16 cellular contexts compared by ENCODE assay signal in the genomic region with DNA sequence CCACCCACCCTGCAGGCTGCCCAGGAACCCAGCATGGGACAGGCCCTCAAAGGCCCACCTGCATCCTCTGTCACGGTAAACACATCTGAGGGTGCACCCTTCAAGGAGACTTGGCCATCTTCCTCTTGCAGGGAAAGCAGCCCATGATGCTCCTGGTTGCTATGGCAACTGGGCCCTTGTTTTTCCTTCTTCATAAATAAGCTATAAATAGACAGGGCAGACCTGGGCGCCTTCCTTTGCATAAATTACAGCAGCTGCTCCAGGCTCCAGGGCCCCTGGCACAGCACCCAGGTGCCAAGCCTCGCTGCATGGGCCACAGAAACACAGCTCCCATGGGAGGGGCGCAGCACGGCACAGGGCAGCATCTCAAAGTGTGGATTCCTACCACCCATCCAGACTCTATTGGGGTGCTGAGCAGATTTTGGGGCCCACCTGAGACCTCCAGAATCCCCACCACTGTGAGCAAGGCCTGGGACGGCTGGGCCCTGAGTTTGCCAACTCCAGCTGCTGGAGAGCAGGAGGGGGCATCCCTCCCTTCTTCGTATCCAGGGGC. TPM values are rescaled to one million over a fixed set of nuclear protein-coding genes. Genes with fewer than 3 reads are reported as not detected.
DNase-seq lines count a peak whose midpoint lies in the region; ATAC-seq, FAIRE-seq and TF ChIP-seq lines count a peak whose summit lies in the region.
"Had no signal": no experiment of that assay in that cellular context is flagged by ENCODE, and none has a peak within 500 bp of the region (broad histone marks: within the 10 kb centered on the region; RNA-seq: fewer than 3 reads in every experiment).

No MANE protein-coding gene starts in this region.

- TF ChIP-seq RAD21 in K562 (CRISPR knock-in tag; conservative IDR thresholded peaks at IDR 0.05 in 1 of 2, IDR thresholded peaks at IDR 0.05 in 1 of 2) = no peak

- DNase-seq in NCI-H524 (lab: John Stamatoyannopoulos, UW) (peak; percentile 44 to 63), NCI-H524 treated with DMSO at 0.1 percent for 48 hours (lab: John Stamatoyannopoulos, UW) (no peak), NCI-H2107 treated with DMSO at 0.1 percent for 48 hours (lab: John Stamatoyannopoulos, UW; ENCODE audit: unreplicated experiment) (peak; percentile 63), K562 (ENCODE audit: extremely low read depth in 1 of 4, low spot score in 3 of 4) (no peak), suprapubic skin (ENCODE audit: low spot score in 2 of 2) (no peak)
- DNase-seq: 8988T; activated CD4-positive, alpha-beta T cell treated with anti-CD3 and anti-CD28 coated beads for 1 hour; activated effector memory CD4-positive, alpha-beta T cell treated with Interleukin-2 at 50 U/mL for 16 hours; left colon; MM.1S; stimulated activated CD4-positive, alpha-beta T cell treated with anti-CD3 and anti-CD28 coated beads, Interleukin-1b, Interleukin-23, amount 100 ng/mL, for 48 hours had no signal

- H3K4me1 ChIP-seq in K562 (replicated peaks in 1 of 2; ENCODE audit: control insufficient read depth in 2 of 2, insufficient read depth in 2 of 2, low read length in 2 of 2) (peaks cover 7 to 16% of the 10 kb centered on the region in 2 experiments; a peak in 4 of 5 replicates), parathyroid adenoma (peaks cover 2% of the 10 kb centered on the region), suprapubic skin (peaks cover 11% of the 10 kb centered on the region)

- H3K4me3 ChIP-seq in K562 (no peak overlapping the region), parathyroid adenoma (ENCODE audit: low read depth, low read length) (no peak overlapping the region), suprapubic skin (no peak overlapping the region)
- H3K4me3 ChIP-seq: SJSA1 had no signal

- 27% methylated on average over 6 of the region's 7 CpGs for WGBS in K562 (ENCODE audit: insufficient coverage, low coverage, missing lambda C conversion rate)
- 41% methylated on average over 3 of the region's 7 CpGs for WGBS in suprapubic skin

- H3K27ac ChIP-seq in K562 (ENCODE audit: extremely low read depth, low read depth, low read length) = no peak overlapping the region
- no peak overlapping the region for H3K27ac ChIP-seq in parathyroid adenoma
- H3K27ac ChIP-seq in suprapubic skin = no peak overlapping the region
- H3K27ac ChIP-seq: SJSA1 had no signal

- peaks cover 0 to 8% of the 10 kb centered on the region in 2 experiments; a peak in 2 of 5 replicates for H3K27me3 ChIP-seq in K562 (ENCODE audit: control insufficient read depth in 2 of 2, insufficient read depth in 2 of 2, low read length in 2 of 2)
- no peaks in the 10 kb centered on the region for H3K27me3 ChIP-seq in parathyroid adenoma (ENCODE audit: control insufficient read depth, insufficient read depth, low read length)
- H3K27me3 ChIP-seq in suprapubic skin = no peaks in the 10 kb centered on the region
- H3K27me3 ChIP-seq: SJSA1 had no signal

- H3K9me3 ChIP-seq in K562 (replicated peaks; ENCODE audit: control insufficient read depth, insufficient read depth, low read depth, low read length) (peaks cover 1% of the 10 kb centered on the region), parathyroid adenoma (ENCODE audit: control insufficient read depth, low read length) (no peaks in the 10 kb centered on the region), suprapubic skin (no peaks in the 10 kb centered on the region)
- H3K9me3 ChIP-seq: SJSA1 had no signal

- no TSS peak for BruUV-seq in K562 (replicated peaks; lab: Mats Ljungman, UMichigan)

- no peak for ATAC-seq in K562
- no peak for ATAC-seq in HG03354 (IDR thresholded peaks at IDR 0.05; ENCODE audit: poor library complexity, severe bottlenecking, unreplicated experiment)
- no peak for ATAC-seq in GM21723 (IDR thresholded peaks at IDR 0.05; ENCODE audit: unreplicated experiment)
- ATAC-seq: left colon had no signal

- H3K4me2 ChIP-seq in K562 (ENCODE audit: insufficient read depth, low read length) = no peak overlapping the region
- H3K4me2 ChIP-seq in parathyroid adenoma (ENCODE audit: low read length) = no peak overlapping the region

- no peak for FAIRE-seq in K562 (lab: Jason Lieb, UNC)

- TF ChIP-seq CTCF in K562 (IDR thresholded peaks at IDR 0.05 in 2 of 3, conservative IDR thresholded peaks at IDR 0.05 in 1 of 3; ENCODE audit: insufficient read depth in 2 of 3, low read depth in 1 of 3, low read length in 3 of 3) (no peak), parathyroid adenoma (IDR thresholded peaks at IDR 0.05) (no peak), suprapubic skin (IDR thresholded peaks at IDR 0.05) (no peak)

- H4K20me1 ChIP-seq in K562 (replicated peaks; ENCODE audit: control insufficient read depth, insufficient read depth, low read length) = no peaks in the 10 kb centered on the region

- H2AFZ ChIP-seq in K562 (ENCODE audit: low read depth, low read length) (no peak overlapping the region), parathyroid adenoma (peak overlapping the region; percentile 33)

- POLR2A ChIA-PET in K562 (lab: Yijun Ruan, JAX) = interaction anchor here (0.6 to 1.2 kb wide), 2 partner anchors 23 to 29 kb away, joined by 3 to 6 read pairs; no protein-coding TSS in a partner anchor

- H3K79me2 ChIP-seq in K562 (ENCODE audit: control insufficient read depth, insufficient read depth, low read length) = no peaks in the 10 kb centered on the region
- no peaks in the 10 kb centered on the region for H3K79me2 ChIP-seq in parathyroid adenoma

- no peaks in the 10 kb centered on the region for H3K9me1 ChIP-seq in K562 (ENCODE audit: control insufficient read depth, insufficient read depth, low read length)

- TF ChIP-seq EP300 in K562 (IDR thresholded peaks at IDR 0.05; ENCODE audit: low read length) (no peak), suprapubic skin (IDR thresholded peaks at IDR 0.05) (no peak)

- H3K9ac ChIP-seq in K562 (ENCODE audit: insufficient read depth in 1 of 2, low read depth in 2 of 2, low read length in 2 of 2) (no peak overlapping the region), parathyroid adenoma (no peak overlapping the region)

- TF ChIP-seq POLR2A in K562 (conservative IDR thresholded peaks at IDR 0.05) (no peak), suprapubic skin (IDR thresholded peaks at IDR 0.05) (no peak)

- CTCF ChIA-PET in K562 (lab: Yijun Ruan, JAX; ENCODE audit: low intra/inter-chr PET ratio) = interaction anchor here (2.4 kb wide), 1 partner anchor 115 kb away, joined by 29 read pairs; no protein-coding TSS in a partner anchor

- intact Hi-C loops in K562 (cut with micrococcal nuclease) = no loop called here

- H3K36me3 ChIP-seq in K562 (ENCODE audit: control insufficient read depth, insufficient read depth, low read length) (no peaks in the 10 kb centered on the region), parathyroid adenoma (ENCODE audit: control insufficient read depth, insufficient read depth, low read length) (no peaks in the 10 kb centered on the region), suprapubic skin (no peaks in the 10 kb centered on the region)
- H3K36me3 ChIP-seq: SJSA1 had no signal

- in situ Hi-C loops in K562 (cut with MboI) = loop anchor here (25.0 kb wide), 1 partner anchor 291 kb away; no protein-coding TSS in a partner anchor

TF ChIP-seq in K562, 482 proteins besides CTCF, POLR2A, EP300 and RAD21 (continues in another document):
- no peak for TF ChIP-seq ZFP1 (CRISPR knock-in tag; IDR thresholded peaks at IDR 0.05)
- no peak for TF ChIP-seq HMG20B (CRISPR knock-in tag; IDR thresholded peaks at IDR 0.05)
- peak; percentile 84 for TF ChIP-seq RFX1 (IDR thresholded peaks at IDR 0.05)

RNA-seq across cellular contexts. Expression of a gene that starts 5.8 kb away (rescaled TPM):
- total RNA-seq in K562 (2011; cell fraction: chromatin; rRNA removed; ENCODE audit: low replicate concordance) = 105 and 110 TPM in 2 replicates
- 103 and 112 TPM in 2 replicates for total RNA-seq in K562 (2011; cell fraction: nucleolus; rRNA removed)
- total RNA-seq in K562 (2011; cell fraction: nucleoplasm; rRNA removed) = 100 and 107 TPM in 2 replicates
- total RNA-seq in K562 (2014; rRNA removed) (364 and 393 TPM in 2 replicates), K562 (2014; rRNA removed; fragmentation: Illumina TruSeq; extraction: Trizol) (404 and 414 TPM in 2 replicates), K562 (2015; rRNA removed; fragmentation: Illumina TruSeq; extraction: Trizol) (327 and 358 TPM in 2 replicates), K562 (2021) (321 and 326 TPM in 2 replicates), suprapubic skin (100 to 1,000 TPM; 125 to 226 (median 176) TPM)
- polyA plus RNA-seq in K562 (2011; rRNA removed) (544 and 662 TPM in 2 replicates), K562 (2014; fragmentation: Illumina TruSeq; extraction: Trizol) (368 and 407 TPM in 2 replicates), K562 (2014; fragmentation: Nextera tagmentation; extraction: Ambion mirVana) (100 to 1,000 TPM; 940 to 978 TPM), K562 (2014; rRNA removed) (429 and 463 TPM in 2 replicates)
- polyA plus RNA-seq in K562 (2011; cell fraction: cytosol; rRNA removed) = 461 and 577 TPM in 2 replicates
- polyA plus RNA-seq in K562 (2011; cell fraction: nucleus; rRNA removed) = 113 and 195 TPM in 2 replicates
- polyA plus RNA-seq in K562 (2012) = 238 and 428 TPM in 2 replicates
- polyA minus RNA-seq in K562 (2011; rRNA and poly(A)+ RNA removed) = 408 and 504 TPM in 2 replicates
- polyA minus RNA-seq in K562 (2011; cell fraction: cytosol; rRNA and poly(A)+ RNA removed) = 113 and 154 TPM in 2 replicates
- 48.2 and 82.0 TPM in 2 replicates for polyA minus RNA-seq in K562 (2011; cell fraction: nucleus; rRNA and poly(A)+ RNA removed)

RNA-seq across cellular contexts. Expression of a gene that starts 29.2 kb away (rescaled TPM):
- total RNA-seq in K562 (2011; cell fraction: chromatin; rRNA removed; ENCODE audit: low replicate concordance) = not detected in 2 replicates
- total RNA-seq in K562 (2011; cell fraction: nucleolus; rRNA removed) = 0.17 TPM in 1 of 2 replicates, not detected in the other
- not detected in 2 replicates for total RNA-seq in K562 (2011; cell fraction: nucleoplasm; rRNA removed)
- total RNA-seq in K562 (2014; rRNA removed) (not detected in 2 replicates), K562 (2014; rRNA removed; fragmentation: Illumina TruSeq; extraction: Trizol) (not detected in 2 replicates), K562 (2015; rRNA removed; fragmentation: Illumina TruSeq; extraction: Trizol) (not detected in 2 replicates), K562 (2021) (not detected in 2 replicates), suprapubic skin (1 to 10 TPM in 1 of 4 donors, under 1 TPM in 1, not detected in 2; 0.31 to 7.7 TPM)
- polyA plus RNA-seq in K562 (2011; rRNA removed) (not detected in 2 replicates), K562 (2014; fragmentation: Illumina TruSeq; extraction: Trizol) (not detected in 2 replicates), K562 (2014; fragmentation: Nextera tagmentation; extraction: Ambion mirVana) (not detected), K562 (2014; rRNA removed) (not detected in 2 replicates)
- polyA plus RNA-seq in K562 (2011; cell fraction: cytosol; rRNA removed) = not detected in 2 replicates
- 0.28 TPM in 1 of 2 replicates, not detected in the other for polyA plus RNA-seq in K562 (2011; cell fraction: nucleus; rRNA removed)
- polyA plus RNA-seq in K562 (2012) = not detected in 2 replicates
- polyA minus RNA-seq in K562 (2011; rRNA and poly(A)+ RNA removed) = not detected in 2 replicates
- polyA minus RNA-seq in K562 (2011; cell fraction: cytosol; rRNA and poly(A)+ RNA removed) = not detected in 2 replicates
- not detected in 2 replicates for polyA minus RNA-seq in K562 (2011; cell fraction: nucleus; rRNA and poly(A)+ RNA removed)
- total RNA-seq: left colon, omental fat pad, SJSA1 had no signal

Comparison
In these comparisons a context has a peak if more than half of its experiments do, and no peak if none do; other contexts are left out.
1. DNase-seq: peak in NCI-H524 (2 of 2) and NCI-H2107 treated with DMSO at 0.1 percent for 48 hours (single experiment); none in NCI-H524 treated with DMSO at 0.1 percent for 48 hours (single experiment), K562 (0 of 4) and suprapubic skin (0 of 2).